In genomic region chr21:37863842-37864241, GRCh38 we compare ENCODE assay signal across 18 cellular contexts. TPM values are rescaled to one million over a fixed set of nuclear protein-coding genes. Genes with fewer than 3 reads are reported as not detected.
A peak's percentile ranks its signal among the peaks of the same experiment; 100 is the strongest.
DNase-seq lines count a peak whose midpoint lies in the region; ATAC-seq, FAIRE-seq and TF ChIP-seq lines count a peak whose summit lies in the region.
"Had no signal": no experiment of that assay in that cellular context is flagged by ENCODE, and none has a peak within 500 bp of the region (broad histone marks: within the 10 kb centered on the region; RNA-seq: fewer than 3 reads in every experiment).

No MANE protein-coding gene starts in this region.

- intact Hi-C loops in posterior cingulate gyrus (cut with DNase I) (no loop called here), Right ventricle myocardium inferior (cut with DNase I) (no loop called here)

- H3K27ac ChIP-seq in astrocyte (ENCODE audit: low read depth, low read length) (no peak overlapping the region), foreskin keratinocyte (no peak overlapping the region)
- H3K27ac ChIP-seq: adrenal gland, SK-N-MC had no signal

- H3K9me3 ChIP-seq in astrocyte (ENCODE audit: insufficient read depth, low read depth, low read length) = no peaks in the 10 kb centered on the region
- H3K9me3 ChIP-seq: adrenal gland, mucosa of descending colon had no signal

- H2AFZ ChIP-seq in astrocyte (ENCODE audit: low read depth, low read length) = no peak overlapping the region

- no peaks in the 10 kb centered on the region for H3K9me3 Mint-ChIP-seq in astrocyte (ENCODE audit: unreplicated experiment)

- TF ChIP-seq CTCF in astrocyte (IDR thresholded peaks at IDR 0.05; ENCODE audit: insufficient read depth, low read depth, low read length) = no peak
- TF ChIP-seq CTCF in foreskin keratinocyte (conservative IDR thresholded peaks at IDR 0.05) = no peak

- H3K27me3 ChIP-seq in astrocyte (ENCODE audit: insufficient read depth, low read length) (no peaks in the 10 kb centered on the region), foreskin keratinocyte (no peaks in the 10 kb centered on the region)
- H3K27me3 ChIP-seq: adrenal gland had no signal

- ATAC-seq in HG02798 (IDR thresholded peaks at IDR 0.05; ENCODE audit: poor library complexity, unreplicated experiment) = peak; percentile 55
- no peak for ATAC-seq in Right ventricle myocardium inferior
- no peak for ATAC-seq in GM18870 (IDR thresholded peaks at IDR 0.05; ENCODE audit: unreplicated experiment)
- no peak for ATAC-seq in foreskin keratinocyte
- ATAC-seq: mucosa of descending colon had no signal

- H4K20me1 ChIP-seq in astrocyte (ENCODE audit: insufficient read depth, low read length) = no peaks in the 10 kb centered on the region

- no peak overlapping the region for H3K4me3 Mint-ChIP-seq in astrocyte (ENCODE audit: unreplicated experiment)

- no peak overlapping the region for H3K4me2 ChIP-seq in astrocyte (ENCODE audit: low read length)

- peaks cover 11% of the 10 kb centered on the region for H3K4me1 Mint-ChIP-seq in astrocyte (ENCODE audit: low read depth, unreplicated experiment)

- H3K9ac ChIP-seq in astrocyte (ENCODE audit: low read length) = no peak overlapping the region

- H3K79me2 ChIP-seq in astrocyte (ENCODE audit: insufficient read depth, low read length) = no peaks in the 10 kb centered on the region

- DNase-seq in A172 (ENCODE audit: low spot score) (peak; percentile 14), astrocyte (ENCODE audit: low read depth) (peak; percentile 87), hepatic stellate cell (ENCODE audit: low spot score) (peak; percentile 56), posterior cingulate gyrus (no peak), Right ventricle myocardium inferior (ENCODE audit: missing footprints) (no peak), foreskin keratinocyte (no peak)
- DNase-seq: activated CD4-positive, alpha-beta T cell treated with anti-CD3 and anti-CD28 coated beads, Interleukin-2, amount 50 U/mL, for 48 hours; GDM1; Karpas-422; kidney; mucosa of descending colon; NCI-H226 had no signal

- H3K36me3 Mint-ChIP-seq in astrocyte (ENCODE audit: low read depth, unreplicated experiment) = no peaks in the 10 kb centered on the region

- H3K4me3 ChIP-seq in astrocyte (ENCODE audit: insufficient read depth, low read depth, low read length) = no peak overlapping the region
- H3K4me3 ChIP-seq: adrenal gland, mucosa of descending colon, SK-N-MC had no signal

- H3K27me3 Mint-ChIP-seq in astrocyte (ENCODE audit: low read depth, unreplicated experiment) = no peaks in the 10 kb centered on the region

- H3K4me1 ChIP-seq in astrocyte (ENCODE audit: insufficient read depth, low read length) (peaks cover 5% of the 10 kb centered on the region), foreskin keratinocyte (peaks cover 10% of the 10 kb centered on the region)
- H3K4me1 ChIP-seq: adrenal gland had no signal

- FAIRE-seq in astrocyte (lab: Jason Lieb, UNC) = no peak
- FAIRE-seq: GM18507, kidney had no signal

- H3K27ac Mint-ChIP-seq in astrocyte (ENCODE audit: unreplicated experiment) = peak overlapping the region; percentile 50
- H3K27ac Mint-ChIP-seq: progenitor cell of endocrine pancreas had no signal

- H3K36me3 ChIP-seq in astrocyte (ENCODE audit: insufficient read depth, low read length) = no peaks in the 10 kb centered on the region
- H3K36me3 ChIP-seq: adrenal gland had no signal

RNA-seq across cellular contexts. Expression of gene KCNJ6, which starts 52.4 kb away (rescaled TPM):
- total RNA-seq in A172 (2014; rRNA removed; shearing (Covaris generic)) = not detected in 2 replicates
- total RNA-seq in astrocyte = 2.0 and 2.6 TPM in 2 replicates
- total RNA-seq in Right ventricle myocardium inferior = not detected
- total RNA-seq in foreskin keratinocyte = not detected in 2 replicates
- not detected in 2 replicates for polyA plus RNA-seq in foreskin keratinocyte

Comparison
In these comparisons a context has a peak if more than half of its experiments do, and no peak if none do; other contexts are left out.
1. DNase-seq: peak in A172 (single experiment), astrocyte (single experiment) and hepatic stellate cell (single experiment); none in posterior cingulate gyrus (0 of 10), Right ventricle myocardium inferior (single experiment) and foreskin keratinocyte (0 of 2).